24 cellular contexts compared by ENCODE assay signal in the genomic region with DNA sequence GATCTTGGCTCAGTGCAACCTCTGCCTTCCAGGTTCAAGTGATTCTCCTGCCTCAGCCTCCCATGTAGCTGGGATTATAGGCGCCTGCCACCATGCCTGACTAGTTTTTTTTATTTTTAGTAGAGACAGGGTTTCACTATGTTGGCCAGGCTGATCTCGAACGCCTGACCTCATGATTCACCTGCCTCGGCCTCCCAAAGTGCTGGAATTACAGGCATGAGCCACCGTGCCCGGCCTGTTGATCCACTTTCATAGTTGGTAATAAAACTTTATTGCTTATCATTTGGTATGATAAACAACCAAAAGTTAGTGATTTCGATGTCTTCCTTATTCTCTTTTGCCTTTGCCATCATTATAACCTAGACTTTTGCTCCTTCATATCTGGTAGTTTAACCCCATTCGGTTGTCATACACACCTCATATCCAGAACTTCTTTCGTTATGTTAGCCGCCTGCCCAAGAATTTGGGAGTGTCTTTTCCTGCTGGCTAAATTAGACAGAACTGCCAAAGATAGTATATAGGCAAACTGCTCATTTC.
"Had no signal": no experiment of that assay in that cellular context is flagged by ENCODE, and none has a peak within 500 bp of the region (broad histone marks: within the 10 kb centered on the region; RNA-seq: fewer than 3 reads in every experiment).

No MANE protein-coding gene starts in this region.

- H3K9me3 ChIP-seq: adrenal gland, breast epithelium, esophagus muscularis mucosa, gastroesophageal sphincter, heart left ventricle, neutrophil, right lobe of liver, spleen, testis had no signal

- DNase-seq: activated CD4-positive, alpha-beta T cell treated with anti-CD3 and anti-CD28 coated beads for 1 hour; activated CD8-positive, alpha-beta memory T cell treated with anti-CD3 and anti-CD28 coated beads for 24 hours; activated gamma-delta T cell treated with Interleukin-2 at 50 U/mL for 16 hours; adrenal gland; effector CD8-positive, alpha-beta T cell; heart left ventricle; kidney glomerular epithelial cell; left ventricle myocardium superior; naive B cell; right lobe of liver; spleen; stimulated activated CD4-positive, alpha-beta T cell treated with anti-CD3 and anti-CD28 coated beads, Interleukin-4, amount 100 ng/mL, for 4 hours; T-helper 1 cell; T1000; testis had no signal

- H3K36me3 ChIP-seq: adrenal gland, breast epithelium, esophagus muscularis mucosa, gastroesophageal sphincter, right lobe of liver had no signal

- FAIRE-seq: astrocyte, endothelial cell of umbilical vein had no signal

- H3K27me3 ChIP-seq: adrenal gland, breast epithelium, esophagus muscularis mucosa, gastroesophageal sphincter, heart left ventricle, neutrophil, right lobe of liver, spleen, testis had no signal

- H3K9ac ChIP-seq: parathyroid adenoma had no signal

- H2AFZ ChIP-seq: parathyroid adenoma had no signal

- H3K27ac ChIP-seq: adrenal gland, breast epithelium, esophagus muscularis mucosa, gastroesophageal sphincter, neutrophil, parathyroid adenoma, right lobe of liver, spleen, testis had no signal

- H3K4me3 ChIP-seq: adrenal gland, breast epithelium, esophagus muscularis mucosa, gastroesophageal sphincter, heart left ventricle, right lobe of liver, spleen, testis had no signal

- H3K4me1 ChIP-seq: breast epithelium, parathyroid adenoma, testis had no signal

- ATAC-seq: activated naive CD4-positive, alpha-beta T cell treated with anti-CD3 and anti-CD28 coated beads, Interleukin-2, amount 50 U/mL, for 72 hours; gastroesophageal sphincter; heart left ventricle; left ventricle myocardium superior; right lobe of liver; stimulated activated memory B cell treated with anti-CD40 and anti-IgM and Interleukin-4, amounts not matched to agents 10 μg/mL and 1 μg/mL and 100 μg/mL, for 72 hours had no signal
